1 cellular context compared by ENCODE assay signal in the genomic region with DNA sequence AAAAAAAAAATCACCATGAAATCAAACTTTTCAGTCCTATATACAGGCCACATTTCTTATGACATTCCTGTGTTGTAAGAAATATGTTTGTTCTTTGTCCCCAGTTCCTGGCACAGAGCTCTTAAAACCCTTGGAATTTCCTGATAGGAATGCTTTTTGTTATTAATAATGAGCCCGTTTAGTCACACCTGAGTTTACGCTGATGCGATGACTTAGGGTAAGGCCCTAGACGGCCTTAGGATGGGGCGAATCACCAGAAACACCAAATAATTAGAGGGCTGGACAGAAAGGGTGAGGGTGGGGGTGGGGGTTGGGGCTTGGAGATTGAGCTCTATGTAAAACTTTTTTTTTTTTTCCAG.
TF ChIP-seq lines count a peak whose summit lies in the region.

No MANE protein-coding gene starts in this region.

TF ChIP-seq in endothelial cell of umbilical vein, 7 proteins besides CTCF, POLR2A, EP300 and RAD21:
- TF ChIP-seq POLR2AphosphoS5 (IDR thresholded peaks at IDR 0.05; ENCODE audit: insufficient read depth, low read depth, low read length) (no peak), EZH2 (IDR thresholded peaks at IDR 0.05; ENCODE audit: borderline replicate concordance, low read depth, low read length, severe bottlenecking) (no peak), GATA2 (IDR thresholded peaks at IDR 0.05; ENCODE audit: insufficient read depth, insufficient read length, low read depth, low read length) (no peak), FOS (IDR thresholded peaks at IDR 0.05; ENCODE audit: borderline replicate concordance, insufficient read depth, low read length) (no peak), MYC (IDR thresholded peaks at IDR 0.05; ENCODE audit: low read depth, low read length) (no peak), JUN (IDR thresholded peaks at IDR 0.05; ENCODE audit: borderline replicate concordance, insufficient read depth, insufficient read length, low read depth) (no peak)
- TF ChIP-seq, protein P1, sequence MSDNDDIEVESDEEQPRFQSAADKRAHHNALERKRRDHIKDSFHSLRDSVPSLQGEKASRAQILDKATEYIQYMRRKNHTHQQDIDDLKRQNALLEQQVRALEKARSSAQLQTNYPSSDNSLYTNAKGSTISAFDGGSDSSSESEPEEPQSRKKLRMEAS (IDR thresholded peaks at IDR 0.05; ENCODE audit: insufficient read depth, insufficient read length) = no peak
